ENCODE assay signal across 26 cellular contexts in genomic region chr19:58294743-58295374, GRCh38.
"Had no signal": no experiment of that assay in that cellular context is flagged by ENCODE, and none has a peak within 500 bp of the region (broad histone marks: within the 10 kb centered on the region; RNA-seq: fewer than 3 reads in every experiment).

No MANE protein-coding gene starts in this region.

- H3K4me3 ChIP-seq: cardiac muscle cell, Peyer's patch, SJCRH30 had no signal

- H3K4me2 ChIP-seq: SK-N-SH had no signal

- H3K27ac ChIP-seq: brain microvascular endothelial cell, cardiac muscle cell, Peyer's patch, RWPE1, SJCRH30 had no signal

- ATAC-seq: activated CD4-positive, CD25-positive, alpha-beta regulatory T cell treated with anti-CD3 and anti-CD28 coated beads, Interleukin-2, amount 50 U/mL, for 24 hours; activated CD8-positive, alpha-beta T cell treated with anti-CD3 and anti-CD28 coated beads for 36 hours; activated naive CD4-positive, alpha-beta T cell treated with anti-CD3 and anti-CD28 coated beads, Interleukin-2, amount 50 U/mL, for 72 hours; activated naive CD8-positive, alpha-beta T cell treated with anti-CD3 and anti-CD28 coated beads, Interleukin-2, amount 50 U/mL, for 24 hours; activated T-cell treated with anti-CD3 and anti-CD28 coated beads, Interleukin-2, amount 50 U/mL, for 72 hours had no signal

- H3K27me3 ChIP-seq: brain microvascular endothelial cell, cardiac muscle cell, Peyer's patch, SJCRH30 had no signal

- H3K4me1 ChIP-seq: Peyer's patch, SJCRH30 had no signal

- H3K9ac ChIP-seq: SK-N-SH had no signal

- DNase-seq: activated CD4-positive, alpha-beta T cell treated with anti-CD3 and anti-CD28 coated beads for 4 hours; activated CD8-positive, alpha-beta memory T cell treated with anti-CD3 and anti-CD28 coated beads, Interleukin-2, amount 50 U/mL, for 4 hours; activated CD8-positive, alpha-beta T cell treated with anti-CD3 and anti-CD28 coated beads for 36 hours; activated naive CD4-positive, alpha-beta T cell; activated naive CD8-positive, alpha-beta T cell treated with anti-CD3 and anti-CD28 coated beads, Interleukin-2, amount 50 U/mL, for 24 hours; activated T-cell treated with anti-CD3 and anti-CD28 coated beads, Interleukin-2, amount 50 U/mL, for 72 hours; amygdala; brain microvascular endothelial cell; cerebellar nuclear complex; Karpas-422; MM.1S; NCI-H1105; NCI-H1436 treated with DMSO at 0.1 percent for 48 hours; NCI-H187; NCI-H2081; NCI-H446; NCI-H524; Right ventricle myocardium superior; SJCRH30; SK-N-SH; T-helper 1 cell had no signal
